In the genomic region with DNA sequence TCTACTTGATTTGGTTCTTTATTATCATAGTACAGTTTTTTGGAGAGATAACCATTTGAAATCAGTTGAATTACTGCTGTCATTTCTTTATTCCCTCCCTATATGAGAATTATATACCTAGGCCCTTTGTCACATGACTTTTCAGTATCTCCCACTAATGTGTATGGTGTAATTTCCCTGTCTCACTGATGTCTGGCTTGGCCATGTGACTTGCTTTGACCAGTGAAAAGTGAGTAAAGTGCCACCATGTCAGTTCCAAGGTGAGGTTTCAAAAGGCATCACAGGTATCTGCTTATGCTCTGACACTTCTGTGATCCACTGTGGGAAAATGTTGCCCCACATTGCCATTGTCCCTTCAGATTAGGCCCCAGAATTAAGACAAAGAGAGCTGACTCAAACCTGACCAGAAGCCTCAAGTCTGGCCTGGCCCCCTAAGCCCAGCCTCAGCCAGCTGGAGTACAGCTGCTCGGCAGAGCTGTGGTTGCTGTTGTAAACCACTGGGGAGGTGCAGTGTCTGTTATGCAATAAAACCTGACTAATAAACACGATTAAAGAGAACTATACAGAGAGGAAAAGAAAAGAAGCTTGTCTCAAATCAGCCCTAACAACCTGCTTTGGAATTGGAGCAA, we compare ENCODE assay signal across 8 cellular contexts. TPM values are rescaled to one million over a fixed set of nuclear protein-coding genes. Genes with fewer than 3 reads are reported as not detected.
DNase-seq lines count a peak whose midpoint lies in the region; ATAC-seq and TF ChIP-seq lines count a peak whose summit lies in the region.

No MANE protein-coding gene starts in this region.

- no peaks in the 10 kb centered on the region for H3K9me3 ChIP-seq in upper lobe of left lung

- H3K9me3 Mint-ChIP-seq in type B pancreatic cell: no peaks in the 10 kb centered on the region

- no peak overlapping the region for H3K4me3 ChIP-seq in foreskin fibroblast (ENCODE audit: low read depth in 1 of 2, low read length in 2 of 2)
- H3K4me3 ChIP-seq in upper lobe of left lung: no peak overlapping the region

- peaks cover 0 to 67% (median 11%) of the 10 kb centered on the region in 4 donors for H3K36me3 ChIP-seq in upper lobe of left lung

- no peak for TF ChIP-seq POLR2A in upper lobe of left lung (IDR thresholded peaks at IDR 0.05)

- no peak overlapping the region for H3K4me3 Mint-ChIP-seq in type B pancreatic cell

- H3K27me3 ChIP-seq in upper lobe of left lung: no peaks in the 10 kb centered on the region

- H3K27me3 Mint-ChIP-seq in type B pancreatic cell: no peaks in the 10 kb centered on the region

- WGBS in upper lobe of left lung, 2 donors: 52 to 66% methylated on average over 2 of the region's 2 CpGs

- peaks cover 0 to 8% (median 0%) of the 10 kb centered on the region in 4 donors for H3K4me1 ChIP-seq in upper lobe of left lung

- ATAC-seq in GM21619 (IDR thresholded peaks at IDR 0.05; ENCODE audit: unreplicated experiment) (peak; percentile 81), upper lobe of left lung (ENCODE audit: low FRiP score in 2 of 2) (peak; percentile 53 to 93)

- no peak for TF ChIP-seq CTCF in foreskin fibroblast (IDR thresholded peaks at IDR 0.05; ENCODE audit: low read depth, low read length)
- TF ChIP-seq CTCF in upper lobe of left lung (IDR thresholded peaks at IDR 0.05): no peak
- TF ChIP-seq CTCF in type B pancreatic cell (conservative IDR thresholded peaks at IDR 0.05): no peak

- H3K36me3 Mint-ChIP-seq in type B pancreatic cell: peaks cover 33% of the 10 kb centered on the region

- DNase-seq in GF-D8 (lab: John Stamatoyannopoulos, UW): peak; percentile 84
- DNase-seq in KBM-7: peak; percentile 32
- DNase-seq in foreskin fibroblast: peak; percentile 91 to 96
- peak; percentile 32 to 40 for DNase-seq in upper lobe of left lung
- DNase-seq in type B pancreatic cell (ENCODE audit: extremely low spot score, unreplicated experiment): no peak
- no peak for DNase-seq in hippocampal formation (lab: John Stamatoyannopoulos, UW)
- no peak for DNase-seq in stimulated activated naive CD4-positive, alpha-beta T cell treated with Interleukin-2 at 50 U/mL for 16 hours (lab: John Stamatoyannopoulos, UW)

- H3K27ac Mint-ChIP-seq in type B pancreatic cell: no peak overlapping the region

- in situ Hi-C loops in KBM-7 (cut with MboI; ENCODE audit: low pct_unique_long_range_greater_than_20kb, low sequenced_read_pairs): no loop called here

- peak overlapping the region in 2 of 4 donors; percentile 8 to 15 for H3K27ac ChIP-seq in upper lobe of left lung

- no peak for TF ChIP-seq EP300 in upper lobe of left lung (IDR thresholded peaks at IDR 0.05)

- H3K4me1 Mint-ChIP-seq in type B pancreatic cell (ENCODE audit: unreplicated experiment): peaks cover 19% of the 10 kb centered on the region

RNA-seq across cellular contexts. Expression of a gene that starts 27.5 kb away (rescaled TPM):
- total RNA-seq in upper lobe of left lung: 10 to 100 TPM; 17.8 to 45.6 (median 34.0) TPM
- 17.0 and 28.2 TPM in 2 replicates for total RNA-seq in type B pancreatic cell (ENCODE audit: low replicate concordance)

Comparison
In these comparisons a context has a peak if more than half of its experiments do, and no peak if none do; other contexts are left out.
1. DNase-seq: peak in GF-D8 (single experiment), KBM-7 (single experiment), foreskin fibroblast (2 of 2) and upper lobe of left lung (2 of 2); none in type B pancreatic cell (single experiment), hippocampal formation (0 of 2) and stimulated activated naive CD4-positive, alpha-beta T cell treated with Interleukin-2 at 50 U/mL for 16 hours (single experiment).